Comparison of ENCODE assay signal across 8 cellular contexts in genomic region chr15:43105778-43106485, GRCh38. TPM values are rescaled to one million over a fixed set of nuclear protein-coding genes. Genes with fewer than 3 reads are reported as not detected.
A peak's percentile ranks its signal among the peaks of the same experiment; 100 is the strongest.
DNase-seq lines count a peak whose midpoint lies in the region; ATAC-seq, FAIRE-seq and TF ChIP-seq lines count a peak whose summit lies in the region.

Gene UBR1, minus strand, starts transcription at chr15:43106038. Its CDS starts 16 bp downstream, at chr15:43106022.

- peak within 1 kb of the TSS; percentile 99 to 100 for H3K27ac Mint-ChIP-seq in natural killer cell treated with Interleukin-12 subunit alpha and Interleukin-12 subunit beta and Interleukin-15 and Interleukin-18, amount 100 ng/mL, for 72 hours

- TF ChIP-seq CTCF in fibroblast of the aortic adventitia (IDR thresholded peaks at IDR 0.05; ENCODE audit: insufficient read depth, low read length) = no peak

- peak within 1 kb of the TSS; percentile 89 for H3K4me3 Mint-ChIP-seq in natural killer cell treated with Interleukin-12 subunit alpha and Interleukin-12 subunit beta and Interleukin-15 and Interleukin-18, amount 100 ng/mL, for 72 hours

- no peaks in the 10 kb centered on the region for H3K9me3 Mint-ChIP-seq in natural killer cell treated with Interleukin-12 subunit alpha and Interleukin-12 subunit beta and Interleukin-15 and Interleukin-18, amount 100 ng/mL, for 72 hours

- peaks cover 24% of the 10 kb centered on the region for H3K36me3 Mint-ChIP-seq in natural killer cell treated with Interleukin-12 subunit alpha and Interleukin-12 subunit beta and Interleukin-15 and Interleukin-18, amount 100 ng/mL, for 72 hours

- H3K27me3 Mint-ChIP-seq in natural killer cell treated with Interleukin-12 subunit alpha and Interleukin-12 subunit beta and Interleukin-15 and Interleukin-18, amount 100 ng/mL, for 72 hours = peaks cover 0 to 4% of the 10 kb centered on the region in 2 donors

- DNase-seq in EH (ENCODE audit: low read depth) (peak; percentile 92), H54 (ENCODE audit: insufficient read length, low spot score) (peak; percentile 57), M059J (ENCODE audit: low read depth) (peak; percentile 90), SIG-M5 (lab: John Stamatoyannopoulos, UW) (peak; percentile 26), fibroblast of the aortic adventitia (ENCODE audit: low read depth) (peak; percentile 93)
- peak; percentile 96 for DNase-seq in activated effector memory CD4-positive, alpha-beta T cell treated with anti-CD3 and anti-CD28 coated beads, Interleukin-2, amount 50 U/mL, for 16 hours
- peak; percentile 96 for DNase-seq in natural killer cell treated with Interleukin-12 subunit alpha and Interleukin-12 subunit beta and Interleukin-15 and Interleukin-18, amount 100 ng/mL, for 72 hours (ENCODE audit: low spot score)
- peak; percentile 90 for DNase-seq in stimulated activated naive CD8-positive, alpha-beta T cell treated with anti-CD3 and anti-CD28 coated beads, Interleukin-15, Interleukin-2, amounts not matched to agents 100 U/mL and 50 U/mL, for 24 hours

- ATAC-seq in natural killer cell treated with Interleukin-12 subunit alpha and Interleukin-12 subunit beta and Interleukin-15 and Interleukin-18, amount 100 ng/mL, for 72 hours = peak; percentile 96 to 98
- ATAC-seq in stimulated activated naive CD8-positive, alpha-beta T cell treated with anti-CD3 and anti-CD28 coated beads, Interleukin-15, Interleukin-2, amounts not matched to agents 100 U/mL and 50 U/mL, for 24 hours = peak; percentile 95

- peak; percentile 94 for FAIRE-seq in H54 (lab: Jason Lieb, UNC)

- peak within 1 kb of the TSS; percentile 94 for H3K4me3 ChIP-seq in fibroblast of the aortic adventitia (ENCODE audit: low read depth, low read length)

- TF ChIP-seq POLR2A in H54 (IDR thresholded peaks at IDR 0.05; ENCODE audit: low read depth, low read length) = peak; percentile 41

- H3K4me1 Mint-ChIP-seq in natural killer cell treated with Interleukin-12 subunit alpha and Interleukin-12 subunit beta and Interleukin-15 and Interleukin-18, amount 100 ng/mL, for 72 hours (ENCODE audit: low read depth in 2 of 2) = peaks cover 49% of the 10 kb centered on the region in 2 donors

RNA-seq across cellular contexts. Expression of gene UBR1, which starts in this region (rescaled TPM):
- total RNA-seq in M059J (2014; rRNA removed; shearing (Covaris generic)) = 15.2 and 19.1 TPM in 2 replicates
- total RNA-seq in fibroblast of the aortic adventitia (ENCODE audit: low replicate concordance) = 14.1 and 38.1 TPM in 2 replicates
- 10 to 100 TPM; 56.4 to 59.4 TPM for total RNA-seq in natural killer cell treated with Interleukin-12 subunit alpha and Interleukin-12 subunit beta and Interleukin-15 and Interleukin-18, amount 100 ng/mL, for 72 hours

Comparison
In these comparisons a context has a peak if more than half of its experiments do, and no peak if none do; other contexts are left out.
1. Peak in every context shown above with its lines: DNase-seq, ATAC-seq and H3K4me3 ChIP-seq.
2. DNase-seq: peak in every context shown above with its lines; median percentile 96 in activated effector memory CD4-positive, alpha-beta T cell treated with anti-CD3 and anti-CD28 coated beads, Interleukin-2, amount 50 U/mL, for 16 hours; 96 in natural killer cell treated with Interleukin-12 subunit alpha and Interleukin-12 subunit beta and Interleukin-15 and Interleukin-18, amount 100 ng/mL, for 72 hours; 93 in fibroblast of the aortic adventitia; 92 in EH; 90 in M059J; 90 in stimulated activated naive CD8-positive, alpha-beta T cell treated with anti-CD3 and anti-CD28 coated beads, Interleukin-15, Interleukin-2, amounts not matched to agents 100 U/mL and 50 U/mL, for 24 hours; 57 in H54; 26 in SIG-M5.